2 cellular contexts compared by ENCODE assay signal in the genomic region with DNA sequence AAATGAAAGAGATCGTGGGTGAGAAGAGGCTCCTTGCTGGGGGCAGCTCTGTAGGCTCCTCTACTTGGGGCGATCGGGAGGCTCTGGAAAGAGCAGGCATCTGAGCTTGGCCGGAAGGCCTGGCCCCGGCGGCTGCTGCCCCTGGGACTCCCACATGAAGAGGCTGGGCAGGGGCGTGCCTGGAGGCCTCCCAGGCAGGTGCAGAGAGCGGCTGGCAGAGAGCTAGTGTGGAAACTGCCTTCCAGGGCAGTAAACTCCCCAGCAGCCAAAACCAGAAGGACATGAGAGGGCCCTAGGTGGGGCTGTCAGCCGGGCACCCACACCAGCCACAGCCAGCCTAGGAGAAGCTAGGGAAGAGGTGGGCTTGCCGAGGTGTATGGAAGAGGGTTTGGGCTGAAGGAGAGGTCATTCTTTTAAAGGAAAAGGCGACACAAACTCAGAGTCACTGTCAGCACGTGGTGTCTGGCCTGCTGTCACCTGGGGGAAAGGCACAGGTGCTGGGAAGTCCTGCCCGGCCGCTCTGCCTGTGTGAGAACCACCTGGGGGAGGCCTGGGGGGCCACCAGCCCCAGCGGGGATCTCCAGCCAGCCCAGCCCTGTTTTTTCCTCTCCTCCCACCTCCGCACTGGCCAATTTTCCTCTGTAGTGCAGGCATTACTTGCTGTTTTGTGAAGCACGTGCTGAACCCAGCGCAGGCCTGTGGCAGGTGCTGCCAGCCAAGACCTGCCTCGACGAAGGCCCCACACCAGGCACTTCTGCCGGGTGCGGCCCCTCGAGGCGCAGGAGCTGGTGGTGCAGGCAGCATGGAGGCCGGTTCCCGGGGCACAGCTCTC.
TF ChIP-seq lines count a peak whose summit lies in the region.

No MANE protein-coding gene starts in this region.

TF ChIP-seq in HEK293, 187 proteins besides CTCF, POLR2A, EP300 and RAD21:
- TF ChIP-seq ZBTB48 (tag by site-specific recombination; IDR thresholded peaks at IDR 0.05), result no peak
- TF ChIP-seq, protein P1, sequence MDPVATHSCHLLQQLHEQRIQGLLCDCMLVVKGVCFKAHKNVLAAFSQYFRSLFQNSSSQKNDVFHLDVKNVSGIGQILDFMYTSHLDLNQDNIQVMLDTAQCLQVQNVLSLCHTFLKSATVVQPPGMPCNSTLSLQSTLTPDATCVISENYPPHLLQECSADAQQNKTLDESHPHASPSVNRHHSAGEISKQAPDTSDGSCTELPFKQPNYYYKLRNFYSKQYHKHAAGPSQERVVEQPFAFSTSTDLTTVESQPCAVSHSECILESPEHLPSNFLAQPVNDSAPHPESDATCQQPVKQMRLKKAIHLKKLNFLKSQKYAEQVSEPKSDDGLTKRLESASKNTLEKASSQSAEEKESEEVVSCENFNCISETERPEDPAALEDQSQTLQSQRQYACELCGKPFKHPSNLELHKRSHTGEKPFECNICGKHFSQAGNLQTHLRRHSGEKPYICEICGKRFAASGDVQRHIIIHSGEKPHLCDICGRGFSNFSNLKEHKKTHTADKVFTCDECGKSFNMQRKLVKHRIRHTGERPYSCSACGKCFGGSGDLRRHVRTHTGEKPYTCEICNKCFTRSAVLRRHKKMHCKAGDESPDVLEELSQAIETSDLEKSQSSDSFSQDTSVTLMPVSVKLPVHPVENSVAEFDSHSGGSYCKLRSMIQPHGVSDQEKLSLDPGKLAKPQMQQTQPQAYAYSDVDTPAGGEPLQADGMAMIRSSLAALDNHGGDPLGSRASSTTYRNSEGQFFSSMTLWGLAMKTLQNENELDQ (tag by site-specific recombination; IDR thresholded peaks at IDR 0.05; ENCODE audit: low read depth), result no peak
- TF ChIP-seq ZNF664 (tag by site-specific recombination; IDR thresholded peaks at IDR 0.05), result no peak
- no peak for TF ChIP-seq ZBTB8A (tag by site-specific recombination; IDR thresholded peaks at IDR 0.05)
- TF ChIP-seq ZNF501 (tag by site-specific recombination; IDR thresholded peaks at IDR 0.05), result no peak
- TF ChIP-seq ZNF670 (tag by site-specific recombination; IDR thresholded peaks at IDR 0.05; ENCODE audit: low read depth), result no peak
- no peak for TF ChIP-seq ZNF544 (tag by site-specific recombination; IDR thresholded peaks at IDR 0.05)
- no peak for TF ChIP-seq ZIC2 (tag by site-specific recombination; IDR thresholded peaks at IDR 0.05)
- TF ChIP-seq GLIS1 (tag by site-specific recombination; IDR thresholded peaks at IDR 0.05), result peak; percentile 69
- 0 out of 2 replicates have a peak, but pooled peaks have one; percentile 34 for TF ChIP-seq KLF10 (tag by site-specific recombination; IDR thresholded peaks at IDR 0.05)
- no peak for TF ChIP-seq ZNF133 (tag by site-specific recombination; IDR thresholded peaks at IDR 0.05)
- peak; percentile 5; the same call in 1 of the 2 replicates for TF ChIP-seq GLIS2 (tag by site-specific recombination; IDR thresholded peaks at IDR 0.05)
- no peak for TF ChIP-seq ZNF792 (tag by site-specific recombination; IDR thresholded peaks at IDR 0.05)
- no peak for TF ChIP-seq ZNF521 (tag by site-specific recombination; IDR thresholded peaks at IDR 0.05)
- no peak for TF ChIP-seq ZNF311 (tag by site-specific recombination; IDR thresholded peaks at IDR 0.05; ENCODE audit: borderline replicate concordance)
- TF ChIP-seq ZNF791 (tag by site-specific recombination; IDR thresholded peaks at IDR 0.05), result no peak
- TF ChIP-seq ZNF433 (tag by site-specific recombination; IDR thresholded peaks at IDR 0.05; ENCODE audit: low read depth), result no peak

TF ChIP-seq in GM12878, 131 proteins besides CTCF, POLR2A, EP300 and RAD21:
- no peak for TF ChIP-seq MXI1 (IDR thresholded peaks at IDR 0.05; ENCODE audit: low read depth, low read length)
- no peak for TF ChIP-seq PML (IDR thresholded peaks at IDR 0.05; ENCODE audit: low read length)
- TF ChIP-seq RELA (IDR thresholded peaks at IDR 0.05; ENCODE audit: borderline replicate concordance, partially characterized antibody), result no peak
- no peak for TF ChIP-seq ZNF622 (IDR thresholded peaks at IDR 0.05)
- no peak for TF ChIP-seq IRF4 (IDR thresholded peaks at IDR 0.05; ENCODE audit: low read depth, low read length)
- no peak for TF ChIP-seq ZNF384 (IDR thresholded peaks at IDR 0.05; ENCODE audit: borderline replicate concordance, low read depth, low read length)
- no peak for TF ChIP-seq CBX5 (IDR thresholded peaks at IDR 0.05; ENCODE audit: low read depth)
- no peak for TF ChIP-seq ETV6 (conservative IDR thresholded peaks at IDR 0.05 in 1 of 2, IDR thresholded peaks at IDR 0.05 in 1 of 2; ENCODE audit: borderline replicate concordance in 1 of 2, low read depth in 1 of 2)
- TF ChIP-seq YBX1 (IDR thresholded peaks at IDR 0.05), result no peak
- TF ChIP-seq POLR2AphosphoS2 (IDR thresholded peaks at IDR 0.05; ENCODE audit: low read depth, low read length), result no peak
- TF ChIP-seq, protein P2, sequence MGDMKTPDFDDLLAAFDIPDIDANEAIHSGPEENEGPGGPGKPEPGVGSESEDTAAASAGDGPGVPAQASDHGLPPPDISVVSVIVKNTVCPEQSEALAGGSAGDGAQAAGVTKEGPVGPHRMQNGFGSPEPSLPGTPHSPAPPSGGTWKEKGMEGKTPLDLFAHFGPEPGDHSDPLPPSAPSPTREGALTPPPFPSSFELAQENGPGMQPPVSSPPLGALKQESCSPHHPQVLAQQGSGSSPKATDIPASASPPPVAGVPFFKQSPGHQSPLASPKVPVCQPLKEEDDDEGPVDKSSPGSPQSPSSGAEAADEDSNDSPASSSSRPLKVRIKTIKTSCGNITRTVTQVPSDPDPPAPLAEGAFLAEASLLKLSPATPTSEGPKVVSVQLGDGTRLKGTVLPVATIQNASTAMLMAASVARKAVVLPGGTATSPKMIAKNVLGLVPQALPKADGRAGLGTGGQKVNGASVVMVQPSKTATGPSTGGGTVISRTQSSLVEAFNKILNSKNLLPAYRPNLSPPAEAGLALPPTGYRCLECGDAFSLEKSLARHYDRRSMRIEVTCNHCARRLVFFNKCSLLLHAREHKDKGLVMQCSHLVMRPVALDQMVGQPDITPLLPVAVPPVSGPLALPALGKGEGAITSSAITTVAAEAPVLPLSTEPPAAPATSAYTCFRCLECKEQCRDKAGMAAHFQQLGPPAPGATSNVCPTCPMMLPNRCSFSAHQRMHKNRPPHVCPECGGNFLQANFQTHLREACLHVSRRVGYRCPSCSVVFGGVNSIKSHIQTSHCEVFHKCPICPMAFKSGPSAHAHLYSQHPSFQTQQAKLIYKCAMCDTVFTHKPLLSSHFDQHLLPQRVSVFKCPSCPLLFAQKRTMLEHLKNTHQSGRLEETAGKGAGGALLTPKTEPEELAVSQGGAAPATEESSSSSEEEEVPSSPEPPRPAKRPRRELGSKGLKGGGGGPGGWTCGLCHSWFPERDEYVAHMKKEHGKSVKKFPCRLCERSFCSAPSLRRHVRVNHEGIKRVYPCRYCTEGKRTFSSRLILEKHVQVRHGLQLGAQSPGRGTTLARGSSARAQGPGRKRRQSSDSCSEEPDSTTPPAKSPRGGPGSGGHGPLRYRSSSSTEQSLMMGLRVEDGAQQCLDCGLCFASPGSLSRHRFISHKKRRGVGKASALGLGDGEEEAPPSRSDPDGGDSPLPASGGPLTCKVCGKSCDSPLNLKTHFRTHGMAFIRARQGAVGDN (IDR thresholded peaks at IDR 0.05), result peak; percentile 90
- TF ChIP-seq, protein P3, sequence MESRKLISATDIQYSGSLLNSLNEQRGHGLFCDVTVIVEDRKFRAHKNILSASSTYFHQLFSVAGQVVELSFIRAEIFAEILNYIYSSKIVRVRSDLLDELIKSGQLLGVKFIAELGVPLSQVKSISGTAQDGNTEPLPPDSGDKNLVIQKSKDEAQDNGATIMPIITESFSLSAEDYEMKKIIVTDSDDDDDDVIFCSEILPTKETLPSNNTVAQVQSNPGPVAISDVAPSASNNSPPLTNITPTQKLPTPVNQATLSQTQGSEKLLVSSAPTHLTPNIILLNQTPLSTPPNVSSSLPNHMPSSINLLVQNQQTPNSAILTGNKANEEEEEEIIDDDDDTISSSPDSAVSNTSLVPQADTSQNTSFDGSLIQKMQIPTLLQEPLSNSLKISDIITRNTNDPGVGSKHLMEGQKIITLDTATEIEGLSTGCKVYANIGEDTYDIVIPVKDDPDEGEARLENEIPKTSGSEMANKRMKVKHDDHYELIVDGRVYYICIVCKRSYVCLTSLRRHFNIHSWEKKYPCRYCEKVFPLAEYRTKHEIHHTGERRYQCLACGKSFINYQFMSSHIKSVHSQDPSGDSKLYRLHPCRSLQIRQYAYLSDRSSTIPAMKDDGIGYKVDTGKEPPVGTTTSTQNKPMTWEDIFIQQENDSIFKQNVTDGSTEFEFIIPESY (IDR thresholded peaks at IDR 0.05), result no peak
- no peak for TF ChIP-seq KDM1A (IDR thresholded peaks at IDR 0.05; ENCODE audit: borderline replicate concordance)
- no peak for TF ChIP-seq GATAD2B (conservative IDR thresholded peaks at IDR 0.05; ENCODE audit: low read depth)
- TF ChIP-seq SMARCA5 (IDR thresholded peaks at IDR 0.05), result 0 out of 2 replicates have a peak, but pooled peaks have one; percentile 49
- no peak for TF ChIP-seq CBFB (IDR thresholded peaks at IDR 0.05; ENCODE audit: low read depth)
- TF ChIP-seq BHLHE40 (IDR thresholded peaks at IDR 0.05; ENCODE audit: borderline replicate concordance in 1 of 2, low read depth in 2 of 2, low read length in 1 of 2), result peak in 1 of 2 experiments; percentile 83; a peak in 2 of 4 replicates
- TF ChIP-seq, protein P4, sequence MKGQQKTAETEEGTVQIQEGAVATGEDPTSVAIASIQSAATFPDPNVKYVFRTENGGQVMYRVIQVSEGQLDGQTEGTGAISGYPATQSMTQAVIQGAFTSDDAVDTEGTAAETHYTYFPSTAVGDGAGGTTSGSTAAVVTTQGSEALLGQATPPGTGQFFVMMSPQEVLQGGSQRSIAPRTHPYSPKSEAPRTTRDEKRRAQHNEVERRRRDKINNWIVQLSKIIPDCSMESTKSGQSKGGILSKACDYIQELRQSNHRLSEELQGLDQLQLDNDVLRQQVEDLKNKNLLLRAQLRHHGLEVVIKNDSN (IDR thresholded peaks at IDR 0.05; ENCODE audit: borderline replicate concordance, extremely low read length, insufficient read depth, low read depth, low read length), result no peak
- no peak for TF ChIP-seq ZSCAN29 (IDR thresholded peaks at IDR 0.05)
